1 cellular context compared by ENCODE assay signal in the genomic region with DNA sequence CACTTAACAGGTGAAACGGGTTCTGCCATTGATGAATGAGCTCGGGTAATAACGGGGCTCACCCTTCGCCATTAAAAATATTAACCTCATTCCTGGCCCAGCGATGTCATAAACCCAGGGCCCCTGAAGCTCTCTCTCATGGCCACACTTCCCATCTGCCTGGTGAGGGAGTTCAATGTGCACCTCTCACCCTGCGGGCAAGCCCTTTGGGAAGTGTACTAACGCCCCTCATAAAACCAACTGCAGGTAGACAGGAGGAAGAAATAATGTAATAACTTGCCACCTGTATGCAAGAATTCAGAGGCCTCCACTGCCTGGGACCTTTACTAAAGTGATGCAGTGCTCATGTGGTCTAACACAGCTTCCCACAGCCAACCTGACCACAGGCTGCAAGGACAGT.
TF ChIP-seq lines count a peak whose summit lies in the region.

No MANE protein-coding gene starts in this region.

TF ChIP-seq in A549, 52 proteins besides CTCF, POLR2A, EP300 and RAD21:
- TF ChIP-seq, protein P1, sequence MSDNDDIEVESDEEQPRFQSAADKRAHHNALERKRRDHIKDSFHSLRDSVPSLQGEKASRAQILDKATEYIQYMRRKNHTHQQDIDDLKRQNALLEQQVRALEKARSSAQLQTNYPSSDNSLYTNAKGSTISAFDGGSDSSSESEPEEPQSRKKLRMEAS (IDR thresholded peaks at IDR 0.05) = no peak
- TF ChIP-seq, protein P2, sequence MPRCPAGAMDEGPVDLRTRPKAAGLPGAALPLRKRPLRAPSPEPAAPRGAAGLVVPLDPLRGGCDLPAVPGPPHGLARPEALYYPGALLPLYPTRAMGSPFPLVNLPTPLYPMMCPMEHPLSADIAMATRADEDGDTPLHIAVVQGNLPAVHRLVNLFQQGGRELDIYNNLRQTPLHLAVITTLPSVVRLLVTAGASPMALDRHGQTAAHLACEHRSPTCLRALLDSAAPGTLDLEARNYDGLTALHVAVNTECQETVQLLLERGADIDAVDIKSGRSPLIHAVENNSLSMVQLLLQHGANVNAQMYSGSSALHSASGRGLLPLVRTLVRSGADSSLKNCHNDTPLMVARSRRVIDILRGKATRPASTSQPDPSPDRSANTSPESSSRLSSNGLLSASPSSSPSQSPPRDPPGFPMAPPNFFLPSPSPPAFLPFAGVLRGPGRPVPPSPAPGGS (IDR thresholded peaks at IDR 0.05) = no peak
- TF ChIP-seq, protein P3, sequence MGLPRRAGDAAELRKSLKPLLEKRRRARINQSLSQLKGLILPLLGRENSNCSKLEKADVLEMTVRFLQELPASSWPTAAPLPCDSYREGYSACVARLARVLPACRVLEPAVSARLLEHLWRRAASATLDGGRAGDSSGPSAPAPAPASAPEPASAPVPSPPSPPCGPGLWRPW (IDR thresholded peaks at IDR 0.05) = no peak
- TF ChIP-seq SMC3 (IDR thresholded peaks at IDR 0.05) (no peak), HOXA7 (CRISPR knock-in tag; IDR thresholded peaks at IDR 0.05) (no peak), MAZ (IDR thresholded peaks at IDR 0.05; ENCODE audit: borderline replicate concordance, low read depth, low read length) (no peak), KDM5A (IDR thresholded peaks at IDR 0.05) (no peak), BHLHE40 (IDR thresholded peaks at IDR 0.05; ENCODE audit: low read depth, low read length) (no peak), CHD4 (IDR thresholded peaks at IDR 0.05; ENCODE audit: borderline replicate concordance) (no peak), TP53 (CRISPR knock-in tag; IDR thresholded peaks at IDR 0.05) (no peak), NPAS2 (CRISPR knock-in tag; IDR thresholded peaks at IDR 0.05; ENCODE audit: borderline replicate concordance) (no peak), MYC (IDR thresholded peaks at IDR 0.05; ENCODE audit: borderline replicate concordance, low read length) (no peak), ZFP36 (IDR thresholded peaks at IDR 0.05; ENCODE audit: borderline replicate concordance, partially characterized antibody) (no peak), NFE2L2 (conservative IDR thresholded peaks at IDR 0.05; ENCODE audit: low read length) (no peak), ZNF302 (CRISPR knock-in tag; IDR thresholded peaks at IDR 0.05) (no peak), HDAC2 (IDR thresholded peaks at IDR 0.05) (no peak), JUN (IDR thresholded peaks at IDR 0.05) (no peak)
- TF ChIP-seq, protein P4, sequence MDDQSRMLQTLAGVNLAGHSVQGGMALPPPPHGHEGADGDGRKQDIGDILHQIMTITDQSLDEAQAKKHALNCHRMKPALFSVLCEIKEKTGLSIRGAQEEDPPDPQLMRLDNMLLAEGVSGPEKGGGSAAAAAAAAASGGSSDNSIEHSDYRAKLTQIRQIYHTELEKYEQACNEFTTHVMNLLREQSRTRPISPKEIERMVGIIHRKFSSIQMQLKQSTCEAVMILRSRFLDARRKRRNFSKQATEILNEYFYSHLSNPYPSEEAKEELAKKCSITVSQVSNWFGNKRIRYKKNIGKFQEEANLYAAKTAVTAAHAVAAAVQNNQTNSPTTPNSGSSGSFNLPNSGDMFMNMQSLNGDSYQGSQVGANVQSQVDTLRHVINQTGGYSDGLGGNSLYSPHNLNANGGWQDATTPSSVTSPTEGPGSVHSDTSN (IDR thresholded peaks at IDR 0.05) = no peak
